1 cellular context compared by ENCODE assay signal in the genomic region with DNA sequence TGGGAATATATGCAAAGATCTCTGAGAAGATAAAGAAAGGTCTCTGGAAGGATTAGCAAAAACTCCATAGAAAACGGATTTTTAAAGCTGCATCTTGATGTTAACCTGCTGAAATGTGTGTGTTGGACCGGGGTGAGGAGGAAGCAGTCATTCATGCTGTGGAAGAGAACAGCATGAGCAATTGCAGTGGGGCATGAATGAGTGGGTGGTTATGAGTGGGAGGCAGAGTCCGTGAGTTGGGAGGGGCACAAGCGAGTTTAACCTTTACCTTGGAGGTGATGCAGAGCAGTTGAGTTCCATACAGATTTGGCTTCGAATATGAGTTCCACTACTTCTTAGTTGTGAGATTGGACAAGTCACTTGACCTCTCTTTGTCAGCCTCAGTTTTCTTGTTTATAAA.
TF ChIP-seq lines count a peak whose summit lies in the region.

No MANE protein-coding gene starts in this region.

TF ChIP-seq in K562, 482 proteins besides CTCF, POLR2A, EP300 and RAD21:
- TF ChIP-seq NFE2L1 (tag; IDR thresholded peaks at IDR 0.05; ENCODE audit: borderline replicate concordance, low read depth) (no peak), ZNF316 (IDR thresholded peaks at IDR 0.05) (no peak), EGR1 (conservative IDR thresholded peaks at IDR 0.05) (peak; percentile 28; the same call in 1 of the 2 replicates)
